ENCODE assay signal across 17 cellular contexts in genomic region chr4:7981738-7982394, GRCh38.
"Had no signal": no experiment of that assay in that cellular context is flagged by ENCODE, and none has a peak within 500 bp of the region (broad histone marks: within the 10 kb centered on the region; RNA-seq: fewer than 3 reads in every experiment).

No MANE protein-coding gene starts in this region.

- H3K4me3 Mint-ChIP-seq: activated CD4-positive, alpha-beta T cell treated with anti-CD3 and anti-CD28 coated beads, Interleukin-2, amount 10 ng/mL, durations not matched to agents 24 days and 14 days; activated T-cell treated with anti-CD3 and anti-CD28 coated beads, Interleukin-2, amount 50 U/mL, for 72 hours; naive thymus-derived CD8-positive, alpha-beta T cell; T-helper 2 cell treated with Interferon-gamma antibody and Interleukin-4, amounts not matched to agents 5 μg/mL and 100 μg/mL, for 36 hours had no signal

- H3K27ac ChIP-seq: cardiac muscle cell, dorsolateral prefrontal cortex, right atrium auricular region, upper lobe of left lung had no signal

- H3K4me3 ChIP-seq: cardiac muscle cell, dorsolateral prefrontal cortex, right atrium auricular region, upper lobe of left lung had no signal

- H3K36me3 ChIP-seq: cardiac muscle cell, right atrium auricular region, upper lobe of left lung had no signal

- ATAC-seq: activated naive CD4-positive, alpha-beta T cell treated with anti-CD3 and anti-CD28 coated beads, Interleukin-2, amount 50 U/mL, for 72 hours; activated T-cell treated with anti-CD3 and anti-CD28 coated beads, Interleukin-2, amount 50 U/mL, for 72 hours; left cardiac atrium; naive thymus-derived CD8-positive, alpha-beta T cell; stimulated activated naive CD8-positive, alpha-beta T cell treated with anti-CD3 and anti-CD28 coated beads, Interleukin-15, Interleukin-2, amounts not matched to agents 100 U/mL and 50 U/mL, for 24 hours had no signal

- H3K27me3 ChIP-seq: cardiac muscle cell, dorsolateral prefrontal cortex, right atrium auricular region, upper lobe of left lung had no signal

- DNase-seq: activated CD4-positive, alpha-beta T cell treated with anti-CD3 and anti-CD28 coated beads, Interleukin-2, amount 10 ng/mL, durations not matched to agents 24 days and 14 days; activated CD4-positive, CD25-positive, alpha-beta regulatory T cell; activated CD8-positive, alpha-beta memory T cell treated with anti-CD3 and anti-CD28 coated beads, Interleukin-2, amount 50 U/mL, for 48 hours; activated gamma-delta T cell; activated T-cell treated with anti-CD3 and anti-CD28 coated beads, Interleukin-2, amount 50 U/mL, for 72 hours; dorsolateral prefrontal cortex; erythroblast; left cardiac atrium; stimulated activated CD4-positive, alpha-beta T cell treated with anti-CD3 and anti-CD28 coated beads, Interleukin-4, amount 100 ng/mL, for 4 hours; stimulated activated CD8-positive, alpha-beta memory T cell treated with anti-CD3 and anti-CD28 coated beads, Interleukin-4, amount 100 ng/mL, for 48 hours; stimulated activated naive CD8-positive, alpha-beta T cell treated with anti-CD3 and anti-CD28 coated beads, Interleukin-15, Interleukin-2, amounts not matched to agents 100 U/mL and 50 U/mL, for 24 hours had no signal

- H3K9me3 ChIP-seq: right atrium auricular region, upper lobe of left lung had no signal

- H3K36me3 Mint-ChIP-seq: activated naive CD4-positive, alpha-beta T cell treated with anti-CD3 and anti-CD28 coated beads, Interleukin-2, amount 50 U/mL, for 72 hours; naive thymus-derived CD8-positive, alpha-beta T cell had no signal

- H3K27ac Mint-ChIP-seq: activated CD4-positive, alpha-beta T cell treated with anti-CD3 and anti-CD28 coated beads, Interleukin-2, amount 10 ng/mL, durations not matched to agents 24 days and 14 days; activated naive CD4-positive, alpha-beta T cell treated with anti-CD3 and anti-CD28 coated beads, Interleukin-2, amount 50 U/mL, for 72 hours; activated T-cell treated with anti-CD3 and anti-CD28 coated beads, Interleukin-2, amount 50 U/mL, for 72 hours; T-helper 2 cell treated with Interferon-gamma antibody and Interleukin-4, amounts not matched to agents 5 μg/mL and 100 μg/mL, for 36 hours had no signal

- H3K9me3 Mint-ChIP-seq: activated CD4-positive, alpha-beta T cell treated with anti-CD3 and anti-CD28 coated beads, Interleukin-2, amount 10 ng/mL, durations not matched to agents 24 days and 14 days; activated naive CD4-positive, alpha-beta T cell treated with anti-CD3 and anti-CD28 coated beads, Interleukin-2, amount 50 U/mL, for 72 hours; activated T-cell treated with anti-CD3 and anti-CD28 coated beads, Interleukin-2, amount 50 U/mL, for 72 hours; T-helper 2 cell treated with Interferon-gamma antibody and Interleukin-4, amounts not matched to agents 5 μg/mL and 100 μg/mL, for 36 hours had no signal
